ENCODE assay signal across 23 cellular contexts in the genomic region with DNA sequence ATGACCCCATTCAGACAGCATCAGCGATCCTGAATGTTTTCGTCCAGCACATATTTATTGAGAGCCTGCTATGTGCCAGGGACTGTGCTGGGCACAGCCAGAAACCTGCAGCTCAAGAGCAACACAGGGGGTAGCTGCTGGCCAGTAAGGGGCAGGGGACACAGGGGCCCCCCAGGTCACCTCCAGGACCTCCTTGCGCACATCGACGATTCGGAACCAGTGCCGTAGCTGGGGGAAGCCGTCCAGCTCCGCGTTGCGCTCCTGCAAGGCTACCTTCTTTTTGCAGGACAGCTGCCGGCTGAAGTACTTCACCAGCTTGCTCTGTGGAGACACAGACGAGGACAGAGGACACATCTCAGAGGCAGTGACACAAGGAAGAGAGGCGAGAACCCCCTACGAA.
"Had no signal": no experiment of that assay in that cellular context is flagged by ENCODE, and none has a peak within 500 bp of the region (broad histone marks: within the 10 kb centered on the region; RNA-seq: fewer than 3 reads in every experiment).

No MANE protein-coding gene starts in this region.

- ATAC-seq: left cardiac atrium, left colon, left lobe of liver, left ventricle myocardium superior, mucosa of descending colon had no signal

- H3K27me3 ChIP-seq: hepatocyte had no signal

- H3K36me3 ChIP-seq: left lung, left ventricle myocardium inferior, lower lobe of right lung had no signal

- FAIRE-seq: islet of Langerhans, keratinocyte, kidney had no signal

- H3K27ac ChIP-seq: hepatocyte, left lung, left ventricle myocardium inferior, lower lobe of right lung had no signal

- H3K9me3 ChIP-seq: left lung, left ventricle myocardium inferior, lower lobe of right lung, mucosa of descending colon had no signal

- H3K4me1 ChIP-seq: left lung, left ventricle myocardium inferior, lower lobe of right lung had no signal

- H3K4me3 ChIP-seq: hepatocyte, left lung, left ventricle myocardium inferior, lower lobe of right lung, lung, mucosa of descending colon had no signal

- DNase-seq: hippocampal formation, hypothalamus, immature natural killer cell, islet precursor cell, kidney, kidney glomerular epithelial cell, left cardiac atrium, left colon, left ventricle myocardium inferior, left ventricle myocardium superior, lower lobe of right lung, mammary epithelial cell, mesenchymal stem cell, mesendoderm, midbrain, mucosa of descending colon, naive B cell had no signal
